Comparison of ENCODE assay signal across 14 cellular contexts in genomic region chr11:127362754-127363153, GRCh38.
"Had no signal": no experiment of that assay in that cellular context is flagged by ENCODE, and none has a peak within 500 bp of the region (broad histone marks: within the 10 kb centered on the region; RNA-seq: fewer than 3 reads in every experiment).

No MANE protein-coding gene starts in this region.

- H3K79me2 ChIP-seq: parathyroid adenoma had no signal

- H3K27ac ChIP-seq: foreskin keratinocyte, lower lobe of right lung, neutrophil, parathyroid adenoma, thyroid gland, uterus had no signal

- H3K27me3 Mint-ChIP-seq: activated naive CD8-positive, alpha-beta T cell treated with anti-CD3 and anti-CD28 coated beads, Interleukin-2, amount 10 ng/mL, durations not matched to agents 7 days and 5 days had no signal

- ATAC-seq: foreskin keratinocyte; lower lobe of right lung; stimulated activated naive B cell treated with anti-CD40 and anti-IgM and Interleukin-4, amounts not matched to agents 10 μg/mL and 1 μg/mL and 100 μg/mL, for 72 hours had no signal

- H3K4me3 Mint-ChIP-seq: activated naive CD8-positive, alpha-beta T cell treated with anti-CD3 and anti-CD28 coated beads, Interleukin-2, amount 10 ng/mL, durations not matched to agents 7 days and 5 days; stimulated activated naive B cell treated with anti-CD40 and anti-IgM and Interleukin-4, amounts not matched to agents 10 μg/mL and 1 μg/mL and 100 μg/mL, for 72 hours had no signal

- H3K4me1 Mint-ChIP-seq: activated naive CD8-positive, alpha-beta T cell treated with anti-CD3 and anti-CD28 coated beads, Interleukin-2, amount 10 ng/mL, durations not matched to agents 7 days and 5 days; stimulated activated naive B cell treated with anti-CD40 and anti-IgM and Interleukin-4, amounts not matched to agents 10 μg/mL and 1 μg/mL and 100 μg/mL, for 72 hours had no signal

- H3K27me3 ChIP-seq: foreskin keratinocyte, neutrophil, thyroid gland, uterus had no signal

- H3K36me3 ChIP-seq: lower lobe of right lung, neutrophil, thyroid gland, uterus had no signal

- H2AFZ ChIP-seq: parathyroid adenoma had no signal

- H3K9me3 ChIP-seq: lower lobe of right lung, neutrophil, thyroid gland, uterus had no signal

- H3K4me3 ChIP-seq: lower lobe of right lung, thyroid gland, uterus had no signal

- H3K27ac Mint-ChIP-seq: activated naive CD8-positive, alpha-beta T cell treated with anti-CD3 and anti-CD28 coated beads, Interleukin-2, amount 10 ng/mL, durations not matched to agents 7 days and 5 days; stimulated activated naive B cell treated with anti-CD40 and anti-IgM and Interleukin-4, amounts not matched to agents 10 μg/mL and 1 μg/mL and 100 μg/mL, for 72 hours had no signal

- DNase-seq: activated naive CD4-positive, alpha-beta T cell; activated naive CD8-positive, alpha-beta T cell treated with anti-CD3 and anti-CD28 coated beads, Interleukin-2, amount 10 ng/mL, durations not matched to agents 7 days and 5 days; activated T-cell treated with anti-CD3 and anti-CD28 coated beads for 4 hours; anterior cingulate cortex; effector CD8-positive, alpha-beta T cell; foreskin keratinocyte; lower lobe of right lung; stimulated activated CD4-positive, alpha-beta T cell treated with anti-CD3 and anti-CD28 coated beads, Interleukin-15, amount 100 ng/mL, for 24 hours; stimulated activated CD4-positive, alpha-beta T cell treated with anti-CD3 and anti-CD28 coated beads, Interleukin-4, amount 100 ng/mL, for 1 hour; stimulated activated naive B cell treated with anti-CD40 and anti-IgM and Interleukin-4, amounts not matched to agents 10 μg/mL and 1 μg/mL and 100 μg/mL, for 72 hours; thyroid gland; uterus had no signal

- H3K9ac ChIP-seq: parathyroid adenoma had no signal

- H3K9me3 Mint-ChIP-seq: activated naive CD8-positive, alpha-beta T cell treated with anti-CD3 and anti-CD28 coated beads, Interleukin-2, amount 10 ng/mL, durations not matched to agents 7 days and 5 days had no signal

- H3K4me1 ChIP-seq: foreskin keratinocyte, lower lobe of right lung, parathyroid adenoma, thyroid gland, uterus had no signal

- H3K36me3 Mint-ChIP-seq: activated naive CD8-positive, alpha-beta T cell treated with anti-CD3 and anti-CD28 coated beads, Interleukin-2, amount 10 ng/mL, durations not matched to agents 7 days and 5 days; stimulated activated naive B cell treated with anti-CD40 and anti-IgM and Interleukin-4, amounts not matched to agents 10 μg/mL and 1 μg/mL and 100 μg/mL, for 72 hours had no signal
